In the genomic region with DNA sequence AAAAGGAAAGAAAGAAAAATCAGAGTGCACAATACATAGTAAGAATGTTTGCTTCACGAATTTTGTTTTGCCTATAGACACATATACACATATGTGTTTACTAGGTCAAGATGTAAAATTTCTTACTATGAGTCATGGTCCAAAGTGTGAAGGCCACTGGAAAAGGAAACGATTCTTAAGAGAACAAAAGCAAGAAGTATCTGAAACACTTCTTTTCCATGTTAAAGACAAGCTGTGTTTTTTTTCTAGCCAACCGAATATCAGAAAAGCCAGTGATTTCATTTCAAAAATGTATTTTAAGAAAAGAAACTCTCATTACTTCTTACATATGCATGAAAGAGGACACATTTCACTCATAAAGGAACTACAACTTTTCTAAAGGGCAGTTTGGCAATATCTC, we compare ENCODE assay signal across 12 cellular contexts. TPM values are rescaled to one million over a fixed set of nuclear protein-coding genes. Genes with fewer than 3 reads are reported as not detected.
DNase-seq lines count a peak whose midpoint lies in the region; ATAC-seq, FAIRE-seq and TF ChIP-seq lines count a peak whose summit lies in the region.
"Had no signal": no experiment of that assay in that cellular context is flagged by ENCODE, and none has a peak within 500 bp of the region (broad histone marks: within the 10 kb centered on the region; RNA-seq: fewer than 3 reads in every experiment).

No MANE protein-coding gene starts in this region.

- ATAC-seq in GM19025 (IDR thresholded peaks at IDR 0.05; ENCODE audit: low read depth, unreplicated experiment): peak; percentile 24
- peak; percentile 47 for ATAC-seq in HG03064 (IDR thresholded peaks at IDR 0.05; ENCODE audit: low read depth, unreplicated experiment)
- peak; percentile 59 for ATAC-seq in GM12878
- ATAC-seq in upper lobe of right lung: no peak
- no peak for ATAC-seq in Right ventricle myocardium inferior

- FAIRE-seq in GM12878 (lab: Jason Lieb, UNC): no peak

- in situ Hi-C loops in ACHN (cut with HindIII; ENCODE audit: low pct_ligation_motif_present, low pct_unique_long_range_greater_than_20kb, low sequenced_read_pairs): no loop called here
- in situ Hi-C loops in GM12878 (cut with MboI): no loop called here

- peak overlapping the region; percentile 62; the same call in 1 of the 2 replicates for H3K4me3 ChIP-seq in GM12878
- H3K4me3 ChIP-seq in upper lobe of right lung: no peak overlapping the region

- TF ChIP-seq CTCF in GM12878 (IDR thresholded peaks at IDR 0.05 in 2 of 3, conservative IDR thresholded peaks at IDR 0.05 in 1 of 3; ENCODE audit: control insufficient read depth in 2 of 3, extremely low read depth in 1 of 3, insufficient read depth in 1 of 3, low read depth in 3 of 3, low read length in 3 of 3) (no peak), upper lobe of right lung (IDR thresholded peaks at IDR 0.05) (no peak)

- H3K4me2 ChIP-seq in GM12878 (ENCODE audit: control insufficient read depth, insufficient read depth): peak overlapping the region; percentile 67

- no peak for TF ChIP-seq RAD21 in GM12878 (IDR thresholded peaks at IDR 0.05; ENCODE audit: insufficient read depth, low read depth, low read length)

- H3K36me3 ChIP-seq in GM12878 (ENCODE audit: control insufficient read depth in 2 of 2, insufficient read depth in 2 of 2, low read length in 1 of 2): 0 out of 4 replicates have a peak, but pooled peaks cover 0 to 6% of the 10 kb centered on the region in 2 experiments
- peaks cover 2% of the 10 kb centered on the region for H3K36me3 ChIP-seq in upper lobe of right lung

- H3K9ac ChIP-seq in GM12878 (ENCODE audit: control insufficient read depth, insufficient read depth, low read length): peak overlapping the region; percentile 54; the same call in 1 of the 2 replicates

- H2AFZ ChIP-seq in GM12878 (ENCODE audit: control insufficient read depth, low read depth, low read length): no peak overlapping the region; the same call in 1 of the 2 replicates

- intact Hi-C loops in GM12878 (cut with micrococcal nuclease; ENCODE audit: unreplicated experiment) (loop anchor here (1.0 to 2.0 kb wide), 3 partner anchors 22 to 57 kb away; partner anchors contain the start of genes PECR and TMEM169), upper lobe of right lung (cut with DNase I) (no loop called here), Right ventricle myocardium inferior (cut with DNase I) (no loop called here)

- RAD21 ChIA-PET in GM12878 (lab: Charles Lee; ENCODE audit: unreplicated experiment): interaction anchor here (0.7 to 5.2 kb wide), 8 partner anchors 12 to 84 kb away, joined by 3 to 34 read pairs (median 5); partner anchors contain the start of genes PECR and TMEM169

- H3K4me1 ChIP-seq in GM12878 (ENCODE audit: control insufficient read depth, insufficient read depth, low read length) (peaks cover 24% of the 10 kb centered on the region), upper lobe of right lung (peaks cover 10% of the 10 kb centered on the region)
- H3K4me1 ChIP-seq: BE2C had no signal

- no peaks in the 10 kb centered on the region for H3K27me3 ChIP-seq in GM12878 (replicated peaks in 1 of 2; ENCODE audit: control insufficient read depth in 2 of 2, insufficient read depth in 2 of 2, low read length in 1 of 2)
- H3K27me3 ChIP-seq in upper lobe of right lung: no peaks in the 10 kb centered on the region
- H3K27me3 ChIP-seq: BE2C had no signal

- TF ChIP-seq EP300 in GM12878 (IDR thresholded peaks at IDR 0.05; ENCODE audit: borderline replicate concordance in 1 of 2, control insufficient read depth in 1 of 2, low read depth in 2 of 2, low read length in 2 of 2): peak in 1 of 2 experiments; percentile 78; a peak in 1 of 4 replicates

- 0% methylated on average over 3 of the region's 3 CpGs for WGBS in GM12878 (ENCODE audit: insufficient coverage, insufficient replicate concordance, low lambda C conversion rate, missing lambda C conversion rate)

- no TSS peak for BruUV-seq in GM12878 (replicated peaks; lab: Mats Ljungman, UMichigan)

- POLR2A ChIA-PET in GM12878 (lab: Charles Lee): interaction anchor here (0.7 to 1.0 kb wide), 4 partner anchors 11 to 55 kb away, joined by 3 to 11 read pairs (median 3); no protein-coding TSS in a partner anchor

- no peaks in the 10 kb centered on the region for H3K79me2 ChIP-seq in GM12878 (ENCODE audit: control insufficient read depth, insufficient read depth, low read length)

- TF ChIP-seq POLR2A in GM12878 (IDR thresholded peaks at IDR 0.05; ENCODE audit: low read depth, low read length): no peak

- H3K27ac ChIP-seq in GM12878 (ENCODE audit: control insufficient read depth, insufficient read depth) (peak overlapping the region; percentile 85), upper lobe of right lung (no peak overlapping the region)

- H4K20me1 ChIP-seq in GM12878 (ENCODE audit: control insufficient read depth, insufficient read depth): no peaks in the 10 kb centered on the region

- CTCF ChIA-PET in GM12878 (lab: Yijun Ruan, JAX): interaction anchor here (0.9 to 6.2 kb wide), 5 partner anchors 12 to 57 kb away, joined by 3 to 89 read pairs (median 4); no protein-coding TSS in a partner anchor

- H3K9me3 ChIP-seq in GM12878 (replicated peaks; ENCODE audit: control insufficient read depth, insufficient read depth, low read length) (no peaks in the 10 kb centered on the region; the same call in 2 of the 3 replicates), upper lobe of right lung (no peaks in the 10 kb centered on the region)
- H3K9me3 ChIP-seq: BE2C had no signal

- DNase-seq in ACHN (peak; percentile 54), GM12878 (ENCODE audit: low read depth, low spot score) (peak; percentile 63), NCI-H526 treated with DMSO at 0.1 percent for 48 hours (lab: John Stamatoyannopoulos, UW) (no peak), DMS153 (lab: John Stamatoyannopoulos, UW) (no peak), upper lobe of right lung (no peak), Right ventricle myocardium inferior (ENCODE audit: missing footprints) (no peak)
- DNase-seq: activated CD4-positive, alpha-beta T cell treated with anti-CD3 and anti-CD28 coated beads, Interleukin-2, amount 50 U/mL, for 1 hour; BE2C; endodermal cell; NCI-H446 treated with DMSO at 0.1 percent for 48 hours had no signal

- SMC1A ChIA-PET in GM12878 (lab: Charles Lee; ENCODE audit: uncharacterized antibody, unreplicated experiment): interaction anchor here (0.6 to 6.2 kb wide), 11 partner anchors 12 to 546 kb away, joined by 3 to 59 read pairs (median 5); partner anchors contain the start of genes PECR, TMEM169 and XRCC5

RNA-seq across cellular contexts. Expression of gene PECR, which starts 24.9 kb away (rescaled TPM):
- total RNA-seq in GM12878 (2013; cell fraction: nucleolus; rRNA removed): 39.0 and 48.8 TPM in 2 replicates
- total RNA-seq in GM12878 (2014; rRNA removed) (25.6 and 36.2 TPM in 2 replicates), GM12878 (2014; rRNA removed; fragmentation: Illumina TruSeq; extraction: Trizol) (25.7 and 27.5 TPM in 2 replicates), GM12878 (2021) (20.4 and 25.3 TPM in 2 replicates), upper lobe of right lung (18.9 TPM), Right ventricle myocardium inferior (7.4 TPM)
- 34.7 TPM for polyA plus RNA-seq in GM12878 (2011; ENCODE audit: low read depth)
- polyA plus RNA-seq in GM12878 (2011; rRNA removed) (30.4 and 36.8 TPM in 2 replicates), GM12878 (2014; fragmentation: Illumina TruSeq; extraction: Trizol) (28.8 and 30.2 TPM in 2 replicates), GM12878 (2014; fragmentation: Nextera tagmentation; extraction: Ambion mirVana) (10 to 100 TPM in 1 of 2 experiments, 1 to 10 TPM in 1; 7.6 to 10.4 TPM), GM12878 (2014; rRNA removed) (26.1 and 37.4 TPM in 2 replicates), GM12878 (2016; fragmentation: Nextera tagmentation; extraction: Ambion mirVana) (10 to 100 TPM; 22.4 to 27.8 TPM)
- 26.9 and 33.7 TPM in 2 replicates for polyA plus RNA-seq in GM12878 (2011; cell fraction: cytosol; rRNA removed)
- 21.6 and 23.4 TPM in 2 replicates for polyA plus RNA-seq in GM12878 (2011; cell fraction: nucleus; rRNA removed)
- 13.5 and 20.7 TPM in 2 replicates for polyA plus RNA-seq in GM12878 (2012)
- polyA minus RNA-seq in GM12878 (2011; rRNA and poly(A)+ RNA removed): 31.8 and 50.8 TPM in 2 replicates
- 6.8 and 7.9 TPM in 2 replicates for polyA minus RNA-seq in GM12878 (2011; cell fraction: cytosol; rRNA and poly(A)+ RNA removed)
- 17.5 and 19.0 TPM in 2 replicates for polyA minus RNA-seq in GM12878 (2011; cell fraction: nucleus; rRNA and poly(A)+ RNA removed)

RNA-seq across cellular contexts. Expression of gene TMEM169, which starts 25.0 kb away (rescaled TPM):
- 0.67 and 0.71 TPM in 2 replicates for total RNA-seq in GM12878 (2013; cell fraction: nucleolus; rRNA removed)
- 1.4 and 1.6 TPM in 2 replicates for total RNA-seq in GM12878 (2014; rRNA removed)
- total RNA-seq in GM12878 (2014; rRNA removed; fragmentation: Illumina TruSeq; extraction: Trizol): 2.5 TPM in 2 replicates
- 2.4 and 2.7 TPM in 2 replicates for total RNA-seq in GM12878 (2021)
- 0.16 TPM for polyA plus RNA-seq in GM12878 (2011; ENCODE audit: low read depth)
- 0.13 and 0.23 TPM in 2 replicates for polyA plus RNA-seq in GM12878 (2011; rRNA removed)
- 0.02 and 0.07 TPM in 2 replicates for polyA plus RNA-seq in GM12878 (2011; cell fraction: cytosol; rRNA removed)
- polyA plus RNA-seq in GM12878 (2011; cell fraction: nucleus; rRNA removed): 0.06 TPM in 1 of 2 replicates, not detected in the other
- 0.26 and 0.58 TPM in 2 replicates for polyA plus RNA-seq in GM12878 (2012)
- 2.3 and 2.8 TPM in 2 replicates for polyA plus RNA-seq in GM12878 (2014; fragmentation: Illumina TruSeq; extraction: Trizol)
- 1 to 10 TPM in 1 of 2 experiments, under 1 TPM in 1; 0.57 to 1.2 TPM for polyA plus RNA-seq in GM12878 (2014; fragmentation: Nextera tagmentation; extraction: Ambion mirVana)
- polyA plus RNA-seq in GM12878 (2014; rRNA removed): 1.5 and 3.2 TPM in 2 replicates
- 1 to 10 TPM; 2.1 to 3.1 TPM for polyA plus RNA-seq in GM12878 (2016; fragmentation: Nextera tagmentation; extraction: Ambion mirVana)
- 0.82 TPM in 1 of 2 replicates, not detected in the other for polyA minus RNA-seq in GM12878 (2011; rRNA and poly(A)+ RNA removed)
- not detected in 2 replicates for polyA minus RNA-seq in GM12878 (2011; cell fraction: cytosol; rRNA and poly(A)+ RNA removed)
- polyA minus RNA-seq in GM12878 (2011; cell fraction: nucleus; rRNA and poly(A)+ RNA removed): 0.12 TPM in 1 of 2 replicates, not detected in the other
- 1.4 TPM for total RNA-seq in upper lobe of right lung
- total RNA-seq in Right ventricle myocardium inferior: 0.24 TPM

RNA-seq across cellular contexts. Expression of gene MREG, which starts 43.4 kb away (rescaled TPM):
- total RNA-seq in GM12878 (2013; cell fraction: nucleolus; rRNA removed): 18.7 and 19.5 TPM in 2 replicates
- total RNA-seq in GM12878 (2014; rRNA removed): 39.0 and 40.9 TPM in 2 replicates
- 27.9 and 28.5 TPM in 2 replicates for total RNA-seq in GM12878 (2014; rRNA removed; fragmentation: Illumina TruSeq; extraction: Trizol)
- total RNA-seq in GM12878 (2021): 45.0 and 46.3 TPM in 2 replicates
- polyA plus RNA-seq in GM12878 (2011; ENCODE audit: low read depth): 15.4 TPM
- polyA plus RNA-seq in GM12878 (2011; rRNA removed): 31.9 and 47.2 TPM in 2 replicates
- 15.6 and 17.5 TPM in 2 replicates for polyA plus RNA-seq in GM12878 (2011; cell fraction: cytosol; rRNA removed)
- polyA plus RNA-seq in GM12878 (2011; cell fraction: nucleus; rRNA removed): 18.2 and 22.0 TPM in 2 replicates
- polyA plus RNA-seq in GM12878 (2012): 18.6 and 22.6 TPM in 2 replicates
- 23.8 and 30.2 TPM in 2 replicates for polyA plus RNA-seq in GM12878 (2014; fragmentation: Illumina TruSeq; extraction: Trizol)
- 10 to 100 TPM; 16.8 to 21.3 TPM for polyA plus RNA-seq in GM12878 (2014; fragmentation: Nextera tagmentation; extraction: Ambion mirVana)
- 34.1 and 34.5 TPM in 2 replicates for polyA plus RNA-seq in GM12878 (2014; rRNA removed)
- 10 to 100 TPM in 1 of 2 experiments, 1 to 10 TPM in 1; 6.9 to 28.6 TPM for polyA plus RNA-seq in GM12878 (2016; fragmentation: Nextera tagmentation; extraction: Ambion mirVana)
- 22.3 and 23.7 TPM in 2 replicates for polyA minus RNA-seq in GM12878 (2011; rRNA and poly(A)+ RNA removed)
- polyA minus RNA-seq in GM12878 (2011; cell fraction: cytosol; rRNA and poly(A)+ RNA removed): 11.2 and 13.9 TPM in 2 replicates
- 8.3 and 14.4 TPM in 2 replicates for polyA minus RNA-seq in GM12878 (2011; cell fraction: nucleus; rRNA and poly(A)+ RNA removed)
- 16.8 TPM for total RNA-seq in upper lobe of right lung
- 0.60 TPM for total RNA-seq in Right ventricle myocardium inferior

RNA-seq across cellular contexts. Expression of gene XRCC5, which starts 52.4 kb away (rescaled TPM):
- total RNA-seq in GM12878 (2013; cell fraction: nucleolus; rRNA removed): 263 and 285 TPM in 2 replicates
- 403 and 444 TPM in 2 replicates for total RNA-seq in GM12878 (2014; rRNA removed)
- 489 and 508 TPM in 2 replicates for total RNA-seq in GM12878 (2014; rRNA removed; fragmentation: Illumina TruSeq; extraction: Trizol)
- total RNA-seq in GM12878 (2021): 479 and 499 TPM in 2 replicates
- 207 TPM for polyA plus RNA-seq in GM12878 (2011; ENCODE audit: low read depth)
- 636 and 704 TPM in 2 replicates for polyA plus RNA-seq in GM12878 (2011; rRNA removed)
- polyA plus RNA-seq in GM12878 (2011; cell fraction: cytosol; rRNA removed): 275 and 287 TPM in 2 replicates
- 218 and 240 TPM in 2 replicates for polyA plus RNA-seq in GM12878 (2011; cell fraction: nucleus; rRNA removed)
- 158 and 167 TPM in 2 replicates for polyA plus RNA-seq in GM12878 (2012)
- polyA plus RNA-seq in GM12878 (2014; fragmentation: Illumina TruSeq; extraction: Trizol): 496 and 588 TPM in 2 replicates
- polyA plus RNA-seq in GM12878 (2014; fragmentation: Nextera tagmentation; extraction: Ambion mirVana): 100 to 1,000 TPM; 552 to 556 TPM
- polyA plus RNA-seq in GM12878 (2014; rRNA removed): 227 and 259 TPM in 2 replicates
- 100 to 1,000 TPM; 770 to 815 TPM for polyA plus RNA-seq in GM12878 (2016; fragmentation: Nextera tagmentation; extraction: Ambion mirVana)
- polyA minus RNA-seq in GM12878 (2011; rRNA and poly(A)+ RNA removed): 521 and 1,300 TPM in 2 replicates
- polyA minus RNA-seq in GM12878 (2011; cell fraction: cytosol; rRNA and poly(A)+ RNA removed): 139 and 143 TPM in 2 replicates
- polyA minus RNA-seq in GM12878 (2011; cell fraction: nucleus; rRNA and poly(A)+ RNA removed): 186 and 262 TPM in 2 replicates
- 178 TPM for total RNA-seq in upper lobe of right lung
- total RNA-seq in Right ventricle myocardium inferior: 113 TPM

Comparison
In these comparisons a context has a peak if more than half of its experiments do, and no peak if none do; other contexts are left out.
1. DNase-seq: peak in ACHN (single experiment) and GM12878 (single experiment); none in NCI-H526 treated with DMSO at 0.1 percent for 48 hours (single experiment), DMS153 (single experiment), upper lobe of right lung (single experiment) and Right ventricle myocardium inferior (single experiment).
2. ATAC-seq: peak in GM19025 (single experiment), HG03064 (single experiment) and GM12878 (single experiment); none in upper lobe of right lung (single experiment) and Right ventricle myocardium inferior (single experiment).
3. RNA of gene MREG, which starts 43.4 kb away (total RNA-seq): 18.7 to 46.3 TPM in GM12878 and 16.8 TPM in upper lobe of right lung (single experiment); 0.60 TPM in Right ventricle myocardium inferior (single experiment); every median in the first group is over 10 times any median in the second.